25 cellular contexts compared by ENCODE assay signal in genomic region chr9:82164159-82164558, GRCh38.
DNase-seq lines count a peak whose midpoint lies in the region; FAIRE-seq and TF ChIP-seq lines count a peak whose summit lies in the region.
"Had no signal": no experiment of that assay in that cellular context is flagged by ENCODE, and none has a peak within 500 bp of the region (broad histone marks: within the 10 kb centered on the region; RNA-seq: fewer than 3 reads in every experiment).

No MANE protein-coding gene starts in this region.

- H3K36me3 Mint-ChIP-seq in MCF 10A (ENCODE audit: insufficient read depth, unreplicated experiment) (no peaks in the 10 kb centered on the region), chondrocyte (ENCODE audit: low read depth) (no peaks in the 10 kb centered on the region)
- H3K36me3 Mint-ChIP-seq: CD14-positive monocyte; CD4-positive, alpha-beta memory T cell; CD4-positive, CD25-positive, alpha-beta regulatory T cell; CD8-positive, alpha-beta memory T cell had no signal

- H3K4me3 Mint-ChIP-seq in MCF 10A (ENCODE audit: unreplicated experiment), result no peak overlapping the region
- H3K4me3 Mint-ChIP-seq in chondrocyte (ENCODE audit: unreplicated experiment), result no peak overlapping the region
- H3K4me3 Mint-ChIP-seq: CD14-positive monocyte; CD4-positive, alpha-beta memory T cell; CD4-positive, CD25-positive, alpha-beta regulatory T cell; CD8-positive, alpha-beta memory T cell had no signal

- H3K79me1 ChIP-seq in mesenchymal stem cell (replicated peaks; ENCODE audit: low read length, poor library complexity, severe bottlenecking), result no peaks in the 10 kb centered on the region

- no peak overlapping the region for H2BK12ac ChIP-seq in mesenchymal stem cell (ENCODE audit: low read length in 2 of 2)

- H3K79me2 ChIP-seq in mammary epithelial cell (ENCODE audit: insufficient read depth, low read length), result no peaks in the 10 kb centered on the region

- H3K4me3 ChIP-seq in mammary epithelial cell (replicated peaks in 1 of 3; ENCODE audit: insufficient read depth in 1 of 3, low read depth in 2 of 3, low read length in 3 of 3) (no peak overlapping the region), brain microvascular endothelial cell (ENCODE audit: low read depth, low read length) (no peak overlapping the region), epithelial cell of esophagus (ENCODE audit: low read length) (no peak overlapping the region), mesenchymal stem cell (ENCODE audit: insufficient read depth in 1 of 2, low read depth in 1 of 2, low read length in 2 of 2) (no peak overlapping the region)
- H3K4me3 ChIP-seq: A549, BLaER1 had no signal

- CTCF ChIA-PET in mammary epithelial cell (lab: Charles Lee; ENCODE audit: low non-redundant PET) (no interaction called here), MCF 10A (lab: Yijun Ruan, JAX) (no interaction called here)

- peak; percentile 12 for DNase-seq in mammary epithelial cell
- DNase-seq in MCF 10A (ENCODE audit: unreplicated experiment), result no peak
- DNase-seq in brain microvascular endothelial cell, result peak; percentile 13
- peak; percentile 32 for DNase-seq in epithelial cell of esophagus (ENCODE audit: low read depth)
- DNase-seq in mesenchymal stem cell, result no peak
- DNase-seq in COR-L47 (lab: John Stamatoyannopoulos, UW), result no peak
- no peak for DNase-seq in chondrocyte (ENCODE audit: low spot score)
- no peak for DNase-seq in GM19239 (ENCODE audit: insufficient read length, low spot score)
- DNase-seq: AML-193; BE2C; C1 segment of cervical spinal cord; Caco-2; Calu3; CD4-positive, alpha-beta memory T cell; CD4-positive, CD25-positive, alpha-beta regulatory T cell; CD8-positive, alpha-beta memory T cell; DMS79 treated with DMSO at 0.1 percent for 48 hours; GF-D8 had no signal

- no peak overlapping the region for H2AK5ac ChIP-seq in mesenchymal stem cell (ENCODE audit: low read length, severe bottlenecking)

- H3K4me1 ChIP-seq in mammary epithelial cell (ENCODE audit: insufficient read depth, low read length) (peaks cover 7% of the 10 kb centered on the region), mesenchymal stem cell (ENCODE audit: control insufficient read depth, insufficient read depth, low read depth, low read length) (no peaks in the 10 kb centered on the region)
- H3K4me1 ChIP-seq: A549, BE2C, BLaER1, Caco-2 had no signal

- H3K27me3 Mint-ChIP-seq in MCF 10A (ENCODE audit: insufficient read depth, unreplicated experiment), result no peaks in the 10 kb centered on the region
- no peaks in the 10 kb centered on the region for H3K27me3 Mint-ChIP-seq in chondrocyte (ENCODE audit: low read depth)
- H3K27me3 Mint-ChIP-seq: CD4-positive, alpha-beta memory T cell; CD4-positive, CD25-positive, alpha-beta regulatory T cell; CD8-positive, alpha-beta memory T cell had no signal

- H3K4ac ChIP-seq in mesenchymal stem cell (ENCODE audit: low read depth in 1 of 2, low read length in 2 of 2), result no peak overlapping the region

- no peak overlapping the region for H2BK15ac ChIP-seq in mesenchymal stem cell (ENCODE audit: low read depth, poor library complexity, severe bottlenecking)

- H4K91ac ChIP-seq in mesenchymal stem cell (ENCODE audit: low read length), result peak overlapping the region; percentile 11

- FAIRE-seq in GM19239 (lab: Jason Lieb, UNC), result no peak
- FAIRE-seq: A549, D721Med, G401.6, GM12891 had no signal

- H3K27ac ChIP-seq in mammary epithelial cell (ENCODE audit: insufficient read depth, low read depth, low read length) (no peak overlapping the region), brain microvascular endothelial cell (no peak overlapping the region), mesenchymal stem cell (ENCODE audit: low read length, poor library complexity, severe bottlenecking) (no peak overlapping the region)
- H3K27ac ChIP-seq: 22Rv1, A549, BLaER1 had no signal

- BruUV-seq in mammary epithelial cell (replicated peaks; lab: Mats Ljungman, UMichigan) (no TSS peak), MCF 10A (replicated peaks; lab: Mats Ljungman, UMichigan) (no TSS peak)

- H3K27me3 ChIP-seq in mammary epithelial cell (ENCODE audit: insufficient read depth, low read length) (no peaks in the 10 kb centered on the region), brain microvascular endothelial cell (replicated peaks) (no peaks in the 10 kb centered on the region), mesenchymal stem cell (ENCODE audit: control insufficient read depth in 1 of 2, insufficient read depth in 1 of 2, low read length in 2 of 2) (no peaks in the 10 kb centered on the region)
- H3K27me3 ChIP-seq: BE2C, BLaER1 had no signal

- no peak overlapping the region for H2BK120ac ChIP-seq in mesenchymal stem cell (ENCODE audit: low read depth, low read length)

- no peak overlapping the region for H3K14ac ChIP-seq in mesenchymal stem cell (ENCODE audit: low read length in 2 of 2)

- H3K4me1 Mint-ChIP-seq in MCF 10A (ENCODE audit: insufficient read depth, unreplicated experiment) (peaks cover 7% of the 10 kb centered on the region), chondrocyte (ENCODE audit: low read depth) (no peaks in the 10 kb centered on the region)
- H3K4me1 Mint-ChIP-seq: CD14-positive monocyte; CD4-positive, alpha-beta memory T cell; CD4-positive, CD25-positive, alpha-beta regulatory T cell; CD8-positive, alpha-beta memory T cell had no signal

- H3K23ac ChIP-seq in mesenchymal stem cell (ENCODE audit: low read length in 2 of 2), result no peak overlapping the region

- intact Hi-C loops in mammary epithelial cell (cut with micrococcal nuclease) (no loop called here), MCF 10A (cut with micrococcal nuclease) (no loop called here)

- H3K9me3 Mint-ChIP-seq in MCF 10A (ENCODE audit: unreplicated experiment) (no peaks in the 10 kb centered on the region), chondrocyte (ENCODE audit: low read depth) (peaks cover 4% of the 10 kb centered on the region)

- no peak overlapping the region for H2BK5ac ChIP-seq in mesenchymal stem cell (ENCODE audit: low read depth, low read length, poor library complexity, severe bottlenecking)

- H3K27ac Mint-ChIP-seq in MCF 10A (ENCODE audit: low read depth, unreplicated experiment) (no peak overlapping the region), chondrocyte (ENCODE audit: unreplicated experiment) (no peak overlapping the region)
- H3K27ac Mint-ChIP-seq: CD14-positive monocyte; CD4-positive, alpha-beta memory T cell; CD4-positive, CD25-positive, alpha-beta regulatory T cell; CD8-positive, alpha-beta memory T cell had no signal

- H4K20me1 ChIP-seq in mammary epithelial cell (ENCODE audit: insufficient read depth, low read length), result no peaks in the 10 kb centered on the region
- H4K20me1 ChIP-seq: BLaER1 had no signal

- H3K4me2 ChIP-seq in mammary epithelial cell (ENCODE audit: insufficient read depth, low read depth, low read length) (no peak overlapping the region), mesenchymal stem cell (ENCODE audit: low read length, poor library complexity, severe bottlenecking) (no peak overlapping the region)
- H3K4me2 ChIP-seq: A549, BLaER1 had no signal

- dilution Hi-C loops in mammary epithelial cell (cut with HindIII; ENCODE audit: low sequenced_read_pairs), result no loop called here

- H3K9me3 ChIP-seq in mammary epithelial cell (replicated peaks; ENCODE audit: insufficient read depth, low read length) (no peaks in the 10 kb centered on the region), mesenchymal stem cell (ENCODE audit: control insufficient read depth, low read length) (no peaks in the 10 kb centered on the region)
- H3K9me3 ChIP-seq: A549, BE2C, BLaER1, Caco-2 had no signal

- TF ChIP-seq CTCF in mammary epithelial cell (conservative IDR thresholded peaks at IDR 0.05 in 1 of 2, IDR thresholded peaks at IDR 0.05 in 1 of 2; ENCODE audit: extremely low read depth in 1 of 2, insufficient read depth in 1 of 2, low read depth in 1 of 2, low read length in 2 of 2) (no peak), MCF 10A (IDR thresholded peaks at IDR 0.05; ENCODE audit: unreplicated experiment) (no peak), brain microvascular endothelial cell (IDR thresholded peaks at IDR 0.05; ENCODE audit: low read depth, low read length, missing control alignments) (no peak), epithelial cell of esophagus (IDR thresholded peaks at IDR 0.05; ENCODE audit: insufficient read depth, low read depth, low read length, missing control alignments) (no peak), chondrocyte (IDR thresholded peaks at IDR 0.05) (no peak)

- 68% methylated on average over 2 of the region's 2 CpGs for WGBS in mammary epithelial cell (ENCODE audit: low coverage, missing lambda C conversion rate)
- 88% methylated on average over 2 of the region's 2 CpGs for whole genome bisulfite sequencing in mesenchymal stem cell

- H3K9ac ChIP-seq in mammary epithelial cell (ENCODE audit: insufficient read depth, low read length) (no peak overlapping the region), mesenchymal stem cell (ENCODE audit: low read length) (no peak overlapping the region)
- H3K9ac ChIP-seq: BLaER1 had no signal

- no peak overlapping the region for H3K18ac ChIP-seq in mesenchymal stem cell (ENCODE audit: low read depth in 1 of 2, low read length in 2 of 2)

- no peak overlapping the region for H4K8ac ChIP-seq in mesenchymal stem cell (ENCODE audit: low read length)

- POLR2A ChIA-PET in MCF 10A (lab: Yijun Ruan, JAX), result interaction anchor here (0.6 kb wide), 1 partner anchor 59 kb away, joined by 3 read pairs; no protein-coding TSS in a partner anchor

- H3K36me3 ChIP-seq in mammary epithelial cell (ENCODE audit: insufficient read depth, low read length) (no peaks in the 10 kb centered on the region), brain microvascular endothelial cell (replicated peaks) (no peaks in the 10 kb centered on the region), mesenchymal stem cell (ENCODE audit: control insufficient read depth in 1 of 2, insufficient read depth in 2 of 2, low read depth in 1 of 2, low read length in 2 of 2) (no peaks in the 10 kb centered on the region)
- H3K36me3 ChIP-seq: BE2C, BLaER1 had no signal

- in situ Hi-C loops in mammary epithelial cell (cut with MboI; ENCODE audit: low sequenced_read_pairs in 2 of 2), result no loop called here
- in situ Hi-C loops in brain microvascular endothelial cell (cut with HindIII; ENCODE audit: low pct_ligation_motif_present, low sequenced_read_pairs), result no loop called here

- H2AFZ ChIP-seq in mammary epithelial cell (ENCODE audit: low read depth, low read length) (no peak overlapping the region), mesenchymal stem cell (ENCODE audit: low read depth, low read length) (no peak overlapping the region)

Comparison
In these comparisons a context has a peak if more than half of its experiments do, and no peak if none do; other contexts are left out.
1. DNase-seq: peak in mammary epithelial cell (single experiment), brain microvascular endothelial cell (single experiment) and epithelial cell of esophagus (single experiment); none in MCF 10A (single experiment), mesenchymal stem cell (single experiment), COR-L47 (single experiment), chondrocyte (single experiment) and GM19239 (single experiment).